ENCODE assay signal across 21 cellular contexts in the genomic region with DNA sequence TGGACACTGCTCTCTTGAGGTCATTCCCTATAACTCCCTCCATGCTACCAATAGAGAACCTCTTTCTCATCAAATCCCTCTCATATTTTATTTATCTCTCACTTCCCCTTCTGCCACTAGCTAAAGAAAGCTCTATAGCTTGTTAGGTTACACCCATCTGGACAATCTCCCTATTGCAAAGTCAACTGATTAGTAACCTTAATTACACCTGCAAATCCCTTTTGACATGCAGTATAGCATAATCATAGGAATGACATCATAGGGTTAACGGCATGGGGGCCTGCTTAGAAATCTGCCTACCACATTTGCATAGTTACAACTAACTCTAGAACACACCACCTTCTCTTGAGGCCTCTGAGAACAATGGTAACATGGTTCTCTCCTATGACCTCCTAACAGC.
"Had no signal": no experiment of that assay in that cellular context is flagged by ENCODE, and none has a peak within 500 bp of the region (broad histone marks: within the 10 kb centered on the region; RNA-seq: fewer than 3 reads in every experiment).

No MANE protein-coding gene starts in this region.

- H3K36me3 ChIP-seq: gastrocnemius medialis, prostate gland, right atrium auricular region, tibial nerve, vagina had no signal

- H3K27ac ChIP-seq: body of pancreas, gastrocnemius medialis, prostate gland, right atrium auricular region, tibial nerve, vagina had no signal

- H3K9me3 ChIP-seq: body of pancreas, gastrocnemius medialis, prostate gland, vagina had no signal

- H3K27me3 ChIP-seq: body of pancreas, right atrium auricular region, tibial nerve, vagina had no signal

- DNase-seq: activated B cell treated with CpG ODN at 0.5 μM for 24 hours; activated CD4-positive, alpha-beta memory T cell treated with anti-CD3 and anti-CD28 coated beads, Interleukin-2, amount 10 ng/mL, durations not matched to agents 7 days and 5 days; activated CD4-positive, alpha-beta T cell treated with anti-CD3 and anti-CD28 coated beads for 48 hours; activated CD8-positive, alpha-beta memory T cell treated with anti-CD3 and anti-CD28 coated beads, Interleukin-2, amount 10 ng/mL, durations not matched to agents 7 days and 5 days; activated naive CD4-positive, alpha-beta T cell treated with Interleukin-2 at 50 U/mL for 16 hours; activated naive CD8-positive, alpha-beta T cell treated with anti-CD3 and anti-CD28 coated beads, Interleukin-2, amount 10 ng/mL, durations not matched to agents 7 days and 5 days; activated T-cell treated with anti-CD3 and anti-CD28 coated beads, Interleukin-2, amount 50 U/mL, for 24 hours; amygdala; body of pancreas; effector memory CD8-positive, alpha-beta T cell; gastrocnemius medialis; head of caudate nucleus; immature natural killer cell; kidney glomerular epithelial cell; left ventricle myocardium superior; naive thymus-derived CD4-positive, alpha-beta T cell; stimulated activated naive CD8-positive, alpha-beta T cell treated with anti-CD3 and anti-CD28 coated beads, Interleukin-15, Interleukin-2, amounts not matched to agents 100 U/mL and 50 U/mL, for 24 hours had no signal

- H3K4me1 ChIP-seq: body of pancreas, prostate gland, right atrium auricular region, tibial nerve, vagina had no signal

- H3K4me3 ChIP-seq: body of pancreas, gastrocnemius medialis, prostate gland, right atrium auricular region, tibial nerve, vagina had no signal

- ATAC-seq: activated CD8-positive, alpha-beta memory T cell treated with anti-CD3 and anti-CD28 coated beads, Interleukin-2, amount 10 ng/mL, durations not matched to agents 7 days and 5 days; body of pancreas; effector memory CD8-positive, alpha-beta T cell; gastrocnemius medialis; left ventricle myocardium superior; naive thymus-derived CD4-positive, alpha-beta T cell; stimulated activated naive CD8-positive, alpha-beta T cell treated with anti-CD3 and anti-CD28 coated beads, Interleukin-15, Interleukin-2, amounts not matched to agents 100 U/mL and 50 U/mL, for 24 hours had no signal
